ENCODE assay signal across 26 cellular contexts in the genomic region with DNA sequence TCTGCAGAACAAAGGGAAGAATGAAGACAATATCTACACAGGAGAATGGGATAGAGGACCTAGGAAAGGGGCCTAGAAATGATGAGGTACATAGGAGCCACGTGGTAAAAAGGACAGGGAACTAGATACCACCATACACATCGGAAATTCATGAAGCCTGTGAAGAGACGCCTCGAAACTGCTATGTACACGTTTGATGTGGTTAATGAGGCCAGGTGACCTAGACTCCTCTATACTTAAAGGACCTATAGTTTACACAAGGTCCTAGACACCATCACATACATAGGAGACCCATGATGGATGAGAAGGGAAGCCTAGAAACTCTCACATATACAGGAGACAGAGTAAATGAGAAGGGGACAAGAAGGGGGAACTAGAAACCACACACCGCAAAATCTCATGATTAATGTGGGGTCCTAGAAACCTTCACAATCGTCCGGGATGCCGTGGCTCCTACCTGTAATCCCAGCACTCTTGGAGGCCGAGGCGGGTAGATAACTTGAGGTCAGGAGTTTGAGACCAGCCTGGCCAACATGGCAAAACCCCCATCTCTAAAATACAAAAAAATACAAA. TPM values are rescaled to one million over a fixed set of nuclear protein-coding genes. Genes with fewer than 3 reads are reported as not detected.
"Had no signal": no experiment of that assay in that cellular context is flagged by ENCODE, and none has a peak within 500 bp of the region (broad histone marks: within the 10 kb centered on the region; RNA-seq: fewer than 3 reads in every experiment).

No MANE protein-coding gene starts in this region.

- H3K4me1 ChIP-seq: prostate gland, suprapubic skin, tibial artery, uterus had no signal

- H3K36me3 ChIP-seq: left lung, lower lobe of right lung, ovary, prostate gland, suprapubic skin, thoracic aorta, tibial artery, uterus had no signal

- H3K9me3 ChIP-seq: ovary, prostate gland, suprapubic skin had no signal

- ATAC-seq: naive thymus-derived CD8-positive, alpha-beta T cell; stimulated activated naive B cell treated with anti-CD40 and anti-IgM and Interleukin-4, amounts not matched to agents 10 μg/mL and 1 μg/mL and 100 μg/mL, for 72 hours had no signal

- DNase-seq: hypothalamus; immature natural killer cell; kidney; left colon; left lung; lower lobe of right lung; mammary epithelial cell; mesenchymal stem cell; naive thymus-derived CD8-positive, alpha-beta T cell; retina; right cardiac atrium; small intestine; stimulated activated CD4-positive, alpha-beta T cell treated with anti-CD3 and anti-CD28 coated beads, Interleukin-1b, Interleukin-23, amount 100 ng/mL, for 48 hours; stimulated activated CD4-positive, alpha-beta T cell treated with anti-CD3 and anti-CD28 coated beads, Interleukin-2, amount 100 ng/mL, for 48 hours; stimulated activated CD4-positive, alpha-beta T cell treated with anti-CD3 and anti-CD28 coated beads, Interleukin-4, amount 100 ng/mL, for 4 hours; stimulated activated CD8-positive, alpha-beta memory T cell treated with anti-CD3 and anti-CD28 coated beads, Interleukin-4, amount 100 ng/mL, for 48 hours; stimulated activated naive B cell treated with anti-CD40 and anti-IgM and Interleukin-4, amounts not matched to agents 10 μg/mL and 1 μg/mL and 100 μg/mL, for 72 hours; tibial artery; trophoblast cell; uterus had no signal

- H3K27ac ChIP-seq: left lung, lower lobe of right lung, ovary, prostate gland, suprapubic skin, thoracic aorta, tibial artery, uterus had no signal

- H3K27ac Mint-ChIP-seq: immature natural killer cell; naive thymus-derived CD8-positive, alpha-beta T cell; nephron; stimulated activated naive B cell treated with anti-CD40 and anti-IgM and Interleukin-4, amounts not matched to agents 10 μg/mL and 1 μg/mL and 100 μg/mL, for 72 hours; stimulated activated naive CD8-positive, alpha-beta T cell treated with anti-CD3 and anti-CD28 coated beads, Interleukin-15, Interleukin-2, amounts not matched to agents 100 ng/mL and 50 ng/mL, for 24 hours had no signal

- H3K4me3 ChIP-seq: left lung, lower lobe of right lung, ovary, prostate gland, suprapubic skin, thoracic aorta, tibial artery, uterus had no signal

- H3K4me3 Mint-ChIP-seq: immature natural killer cell; naive thymus-derived CD8-positive, alpha-beta T cell; nephron; stimulated activated naive B cell treated with anti-CD40 and anti-IgM and Interleukin-4, amounts not matched to agents 10 μg/mL and 1 μg/mL and 100 μg/mL, for 72 hours; stimulated activated naive CD8-positive, alpha-beta T cell treated with anti-CD3 and anti-CD28 coated beads, Interleukin-15, Interleukin-2, amounts not matched to agents 100 ng/mL and 50 ng/mL, for 24 hours had no signal

- H3K27me3 ChIP-seq: left lung, ovary, suprapubic skin, uterus had no signal

RNA-seq across cellular contexts. Expression of a gene that starts 38.3 kb away (rescaled TPM):
- total RNA-seq: naive thymus-derived CD8-positive, alpha-beta T cell had no signal
- polyA plus RNA-seq: mammary epithelial cell; naive thymus-derived CD8-positive, alpha-beta T cell had no signal
